ENCODE assay signal across 9 cellular contexts in the genomic region with DNA sequence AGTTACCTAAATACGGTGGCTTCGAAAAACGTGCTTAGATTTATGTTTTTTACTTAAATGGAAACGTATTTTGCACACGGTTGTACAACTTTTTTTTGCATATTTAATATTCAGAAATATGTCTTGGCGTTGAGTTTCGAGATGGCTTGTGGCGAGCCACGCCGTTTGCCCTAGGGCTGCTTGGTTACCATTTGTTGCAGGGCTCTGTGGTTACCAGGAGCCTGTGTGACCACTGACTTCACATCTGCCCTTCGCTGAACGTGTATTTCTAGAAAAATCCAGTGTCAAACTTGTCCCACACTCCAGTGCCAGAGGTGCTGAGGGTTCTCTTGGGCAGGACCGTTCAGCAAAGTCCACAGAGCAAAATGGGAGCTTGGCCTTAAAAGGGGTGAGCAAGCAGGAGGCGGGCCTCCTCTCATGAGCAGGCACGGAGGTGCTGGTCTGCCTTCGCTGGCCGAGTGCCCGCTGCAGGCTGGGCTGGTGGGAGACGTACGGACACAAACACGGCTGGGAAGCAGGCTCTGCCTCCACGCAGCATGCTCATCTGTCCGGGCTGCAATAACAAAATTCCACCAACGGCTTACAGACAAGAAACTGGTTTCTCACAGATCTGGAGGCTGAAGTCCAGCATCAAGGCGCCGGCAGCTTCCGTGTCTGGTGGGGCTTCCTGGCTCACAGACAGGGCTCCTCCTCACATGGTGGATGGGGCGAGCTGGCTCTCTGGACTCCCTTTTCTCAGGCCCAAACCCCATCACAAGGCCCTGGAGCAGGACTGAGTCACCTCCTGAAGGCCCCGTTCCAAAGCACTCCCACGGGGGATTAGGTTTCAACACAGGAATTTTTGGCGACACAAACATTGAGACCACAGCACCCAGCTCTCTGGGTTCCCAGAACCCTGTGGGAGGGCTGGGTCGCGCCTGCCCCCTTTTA. TPM values are rescaled to one million over a fixed set of nuclear protein-coding genes. Genes with fewer than 3 reads are reported as not detected.
DNase-seq lines count a peak whose midpoint lies in the region; ATAC-seq, FAIRE-seq and TF ChIP-seq lines count a peak whose summit lies in the region.
"Had no signal": no experiment of that assay in that cellular context is flagged by ENCODE, and none has a peak within 500 bp of the region (broad histone marks: within the 10 kb centered on the region; RNA-seq: fewer than 3 reads in every experiment).

No MANE protein-coding gene starts in this region.

- TF ChIP-seq CTCF in H1 (IDR thresholded peaks at IDR 0.05; ENCODE audit: control extremely low read depth in 1 of 3, insufficient read depth in 1 of 3, low read depth in 1 of 3, low read length in 3 of 3), result no peak

- peaks cover 8 to 9% of the 10 kb centered on the region in 2 experiments for H4K20me1 ChIP-seq in H1 (replicated peaks in 1 of 2; ENCODE audit: control insufficient read depth in 1 of 2, insufficient read depth in 2 of 2, low read length in 2 of 2)

- peaks cover 3 to 12% (median 11%) of the 10 kb centered on the region in 4 experiments; a peak in 6 of 7 replicates for H3K4me1 ChIP-seq in H1 (replicated peaks in 1 of 4; ENCODE audit: control insufficient read depth in 3 of 4, insufficient read depth in 4 of 4, low read length in 3 of 4)
- H3K4me1 ChIP-seq: BE2C had no signal

- H3K27ac ChIP-seq in H1 (ENCODE audit: low read depth, low read length), result no peak overlapping the region

- peaks cover 88% of the 10 kb centered on the region for H3K4me1 Mint-ChIP-seq in activated T-cell treated with anti-CD3 and anti-CD28 coated beads, Interleukin-2, amount 50 U/mL, for 72 hours (ENCODE audit: low read depth)
- peaks cover 79% of the 10 kb centered on the region for H3K4me1 Mint-ChIP-seq in activated T-cell treated with anti-CD3 and anti-CD28 coated beads, Interleukin-2, amount 50 U/mL, for 4 hours (ENCODE audit: low read depth)
- peaks cover 99% of the 10 kb centered on the region for H3K4me1 Mint-ChIP-seq in stimulated activated naive CD8-positive, alpha-beta T cell treated with anti-CD3 and anti-CD28 coated beads, Interleukin-15, amount 100 ng/mL, for 72 hours

- H3K4ac ChIP-seq in H1 (replicated peaks; ENCODE audit: insufficient read length, low read depth, low read length), result no peak overlapping the region

- H4K5ac ChIP-seq in H1 (ENCODE audit: insufficient read length, low read depth, low read length), result no peak overlapping the region

- no peaks in the 10 kb centered on the region for H3K9me3 Mint-ChIP-seq in activated T-cell treated with anti-CD3 and anti-CD28 coated beads, Interleukin-2, amount 50 U/mL, for 72 hours
- peaks cover 3% of the 10 kb centered on the region for H3K9me3 Mint-ChIP-seq in activated T-cell treated with anti-CD3 and anti-CD28 coated beads, Interleukin-2, amount 50 U/mL, for 4 hours
- H3K9me3 Mint-ChIP-seq in stimulated activated naive CD8-positive, alpha-beta T cell treated with anti-CD3 and anti-CD28 coated beads, Interleukin-15, amount 100 ng/mL, for 72 hours, result no peaks in the 10 kb centered on the region

- WGBS in H1 (ENCODE audit: extremely low coverage in 1 of 2, insufficient coverage in 1 of 2, insufficient read length in 1 of 2, insufficient replicate concordance in 2 of 2, low coverage in 1 of 2, low lambda C conversion rate in 2 of 2, missing lambda C conversion rate in 1 of 2), 2 experiments, result 90% methylated on average over 33 of the region's 33 CpGs; no CpG with 5 or more reads in 1 of the 2 experiments

- H3K4me2 ChIP-seq in H1 (ENCODE audit: insufficient read depth in 1 of 2, low read depth in 2 of 2, low read length in 2 of 2), result no peak overlapping the region

- no peaks in the 10 kb centered on the region for H3K9me3 ChIP-seq in H1 (ENCODE audit: insufficient read depth in 2 of 2, low read depth in 1 of 2, low read length in 1 of 2)
- H3K9me3 ChIP-seq: BE2C had no signal

- no peak for ATAC-seq in activated T-cell treated with anti-CD3 and anti-CD28 coated beads, Interleukin-2, amount 50 U/mL, for 72 hours (replicated peaks in 1 of 2)
- ATAC-seq in activated T-cell treated with anti-CD3 and anti-CD28 coated beads, Interleukin-2, amount 50 U/mL, for 4 hours, result no peak
- ATAC-seq in stimulated activated naive CD8-positive, alpha-beta T cell treated with anti-CD3 and anti-CD28 coated beads, Interleukin-15, amount 100 ng/mL, for 72 hours, result no peak
- no peak for ATAC-seq in HG02884 (IDR thresholded peaks at IDR 0.05; ENCODE audit: unreplicated experiment)

- POLR2A ChIA-PET in H1 (lab: Charles Lee; ENCODE audit: partially characterized antibody), result interaction anchor here (0.6 to 1.3 kb wide), 5 partner anchors 14 to 279 kb away, joined by 3 to 4 read pairs (median 3); no protein-coding TSS in a partner anchor

- peak overlapping the region; percentile 97 for H3K27ac Mint-ChIP-seq in activated T-cell treated with anti-CD3 and anti-CD28 coated beads, Interleukin-2, amount 50 U/mL, for 72 hours
- H3K27ac Mint-ChIP-seq in stimulated activated naive CD8-positive, alpha-beta T cell treated with anti-CD3 and anti-CD28 coated beads, Interleukin-15, amount 100 ng/mL, for 72 hours, result peak overlapping the region; percentile 54 to 69

- H3K23ac ChIP-seq in H1 (ENCODE audit: insufficient read length), result no peak overlapping the region

- 0 out of 2 replicates have a peak overlapping the region, but pooled peaks have one; percentile 40 for H2AK5ac ChIP-seq in H1 (ENCODE audit: low read depth, low read length)

- H3K36me3 ChIP-seq in H1 (ENCODE audit: control insufficient read depth in 2 of 4, insufficient read depth in 4 of 4, low read length in 3 of 4), result peaks cover 14 to 21% (median 16%) of the 10 kb centered on the region in 4 experiments

- H3K56ac ChIP-seq in H1 (replicated peaks; ENCODE audit: insufficient read length, low read depth, low read length), result no peak overlapping the region

- no peak overlapping the region for H2BK5ac ChIP-seq in H1 (ENCODE audit: low read depth, low read length)

- H3K9ac ChIP-seq in H1 (replicated peaks in 1 of 4; ENCODE audit: extremely low read depth in 1 of 4, low read depth in 3 of 4, low read length in 3 of 4), result no peak overlapping the region

- CTCF ChIA-PET in H1 (lab: Charles Lee; ENCODE audit: partially characterized antibody), result interaction anchor here (0.8 to 1.3 kb wide), 6 partner anchors 21 to 56 kb away, joined by 3 to 4 read pairs (median 3); no protein-coding TSS in a partner anchor

- TF ChIP-seq POLR2A in H1 (IDR thresholded peaks at IDR 0.05; ENCODE audit: control extremely low read depth in 1 of 2, low read depth in 2 of 2, low read length in 2 of 2), result no peak

- H3K18ac ChIP-seq in H1 (ENCODE audit: extremely low read depth, low read length), result no peak overlapping the region

- no peaks in the 10 kb centered on the region for H3K27me3 Mint-ChIP-seq in activated T-cell treated with anti-CD3 and anti-CD28 coated beads, Interleukin-2, amount 50 U/mL, for 72 hours (ENCODE audit: low read depth)
- H3K27me3 Mint-ChIP-seq in activated T-cell treated with anti-CD3 and anti-CD28 coated beads, Interleukin-2, amount 50 U/mL, for 4 hours (ENCODE audit: low read depth), result no peaks in the 10 kb centered on the region
- H3K27me3 Mint-ChIP-seq in stimulated activated naive CD8-positive, alpha-beta T cell treated with anti-CD3 and anti-CD28 coated beads, Interleukin-15, amount 100 ng/mL, for 72 hours, result no peaks in the 10 kb centered on the region

- H3K4me3 ChIP-seq in H1 (ENCODE audit: extremely low read depth in 1 of 4, insufficient read depth in 2 of 4, low read depth in 3 of 4, low read length in 4 of 4), result no peak overlapping the region

- no peak for FAIRE-seq in H1 (lab: Jason Lieb, UNC)
- FAIRE-seq in frontal cortex (lab: Jason Lieb, UNC), result no peak

- H3K14ac ChIP-seq in H1 (ENCODE audit: insufficient read length), result no peak overlapping the region

- H2BK120ac ChIP-seq in H1 (replicated peaks; ENCODE audit: low read depth, low read length), result no peak overlapping the region

- peak overlapping the region; percentile 85 to 94 for H3K4me3 Mint-ChIP-seq in activated T-cell treated with anti-CD3 and anti-CD28 coated beads, Interleukin-2, amount 50 U/mL, for 72 hours
- H3K4me3 Mint-ChIP-seq in activated T-cell treated with anti-CD3 and anti-CD28 coated beads, Interleukin-2, amount 50 U/mL, for 4 hours, result no peak overlapping the region
- H3K4me3 Mint-ChIP-seq in stimulated activated naive CD8-positive, alpha-beta T cell treated with anti-CD3 and anti-CD28 coated beads, Interleukin-15, amount 100 ng/mL, for 72 hours, result peak overlapping the region; percentile 44 to 92

- no peak overlapping the region for H2BK20ac ChIP-seq in H1 (ENCODE audit: low read length)

- DNase-seq in activated T-cell treated with anti-CD3 and anti-CD28 coated beads, Interleukin-2, amount 50 U/mL, for 72 hours, result no peak
- DNase-seq in activated T-cell treated with anti-CD3 and anti-CD28 coated beads, Interleukin-2, amount 50 U/mL, for 4 hours, result no peak
- DNase-seq in RPMI7951 (ENCODE audit: low read depth) (peak; percentile 96), H1 (ENCODE audit: low read depth in 1 of 2, low spot score in 2 of 2) (no peak), frontal cortex (ENCODE audit: low spot score in 2 of 2) (no peak), NCI-H510A (lab: John Stamatoyannopoulos, UW) (no peak)
- peak; percentile 23 to 39 for DNase-seq in stimulated activated naive CD8-positive, alpha-beta T cell treated with anti-CD3 and anti-CD28 coated beads, Interleukin-15, amount 100 ng/mL, for 72 hours
- DNase-seq: BE2C had no signal

- peaks cover 5% of the 10 kb centered on the region; the same call in 1 of the 2 replicates for H3K23me2 ChIP-seq in H1 (ENCODE audit: low read depth, low read length)

- H4K8ac ChIP-seq in H1 (ENCODE audit: extremely low read depth, insufficient read depth, low read length), result peak overlapping the region; percentile 86

- peaks cover 0 to 3% of the 10 kb centered on the region in 2 donors for H3K36me3 Mint-ChIP-seq in activated T-cell treated with anti-CD3 and anti-CD28 coated beads, Interleukin-2, amount 50 U/mL, for 72 hours (ENCODE audit: insufficient read depth in 2 of 2)
- H3K36me3 Mint-ChIP-seq in activated T-cell treated with anti-CD3 and anti-CD28 coated beads, Interleukin-2, amount 50 U/mL, for 4 hours (ENCODE audit: insufficient read depth), result peaks cover 16% of the 10 kb centered on the region

- peaks cover 10% of the 10 kb centered on the region; the same call in 1 of the 2 replicates for H3K79me1 ChIP-seq in H1 (ENCODE audit: low read depth, low read length)

- no peak for TF ChIP-seq RAD21 in H1 (IDR thresholded peaks at IDR 0.05 in 1 of 2, conservative IDR thresholded peaks at IDR 0.05 in 1 of 2; ENCODE audit: low read depth in 2 of 2, low read length in 2 of 2)

- no peaks in the 10 kb centered on the region for H3K27me3 ChIP-seq in H1 (replicated peaks in 1 of 4; ENCODE audit: control insufficient read depth in 3 of 4, extremely low read depth in 1 of 4, insufficient read depth in 3 of 4, low read length in 3 of 4)
- H3K27me3 ChIP-seq: BE2C had no signal

- peak overlapping the region; percentile 23 for H4K91ac ChIP-seq in H1 (replicated peaks; ENCODE audit: insufficient read length, low read length)

- peaks cover 0 to 17% of the 10 kb centered on the region in 2 experiments; a peak in 2 of 4 replicates for H3K79me2 ChIP-seq in H1 (ENCODE audit: control insufficient read depth in 1 of 2, insufficient read depth in 2 of 2, low read length in 2 of 2)

- no peak overlapping the region for H2BK12ac ChIP-seq in H1 (ENCODE audit: low read depth, low read length)

- 0 out of 2 replicates have a peak overlapping the region, but pooled peaks have one; percentile 61 for H2BK15ac ChIP-seq in H1 (ENCODE audit: low read length)

- TF ChIP-seq EP300 in H1 (IDR thresholded peaks at IDR 0.05; ENCODE audit: borderline replicate concordance in 1 of 2, low read depth in 2 of 2, low read length in 2 of 2), result no peak

- no peak overlapping the region for H2AFZ ChIP-seq in H1 (ENCODE audit: low read length)

RNA-seq across cellular contexts. Expression of a gene that starts 5.4 kb away (rescaled TPM):
- total RNA-seq in activated T-cell treated with anti-CD3 and anti-CD28 coated beads, Interleukin-2, amount 50 U/mL, for 72 hours, result 10 to 100 TPM; 48.1 to 52.2 TPM
- total RNA-seq in activated T-cell treated with anti-CD3 and anti-CD28 coated beads, Interleukin-2, amount 50 U/mL, for 4 hours, result 10 to 100 TPM; 72.8 to 85.9 (median 77.8) TPM
- 81.1 TPM in 2 replicates for total RNA-seq in RPMI7951 (2014; rRNA removed; shearing (Covaris generic))
- total RNA-seq in H1 (2021; fragmentation: NEBNext Ultra II Directional; extraction: Animal tissue kit (Norgen Biotek cat#: 25700)), result 56.3 and 66.3 TPM in 2 replicates
- polyA plus RNA-seq in H1 (2011; rRNA removed), result 81.5 and 85.5 TPM in 2 replicates
- 67.1 TPM for polyA plus RNA-seq in H1 (2011; cell fraction: cytosol; rRNA removed)
- 71.6 TPM for polyA plus RNA-seq in H1 (2011; cell fraction: nucleus; rRNA removed)
- polyA plus RNA-seq in H1 (2012, experiment 1 of 2), result 75.9 to 89.0 TPM (median 80.9 TPM) in 4 replicates
- polyA plus RNA-seq in H1 (2012, experiment 2 of 2), result 102 TPM
- 87.9 TPM for polyA plus RNA-seq in H1 (2013, experiment 1 of 2)
- polyA plus RNA-seq in H1 (2013, experiment 2 of 2), result 91.7 TPM
- 31.6 and 38.0 TPM in 2 replicates for polyA minus RNA-seq in H1 (2011; rRNA and poly(A)+ RNA removed)
- polyA minus RNA-seq in H1 (2011; cell fraction: cytosol; rRNA and poly(A)+ RNA removed), result 32.5 TPM
- polyA minus RNA-seq in H1 (2011; cell fraction: nucleus; rRNA and poly(A)+ RNA removed), result 22.6 TPM
- 20.0 TPM for total RNA-seq in frontal cortex

RNA-seq across cellular contexts. Expression of a gene that starts 7.0 kb away (rescaled TPM):
- total RNA-seq in activated T-cell treated with anti-CD3 and anti-CD28 coated beads, Interleukin-2, amount 50 U/mL, for 72 hours, result 10 to 100 TPM; 21.9 to 22.3 TPM
- total RNA-seq in activated T-cell treated with anti-CD3 and anti-CD28 coated beads, Interleukin-2, amount 50 U/mL, for 4 hours, result 10 to 100 TPM; 55.6 to 64.9 (median 61.4) TPM
- 38.3 and 79.5 TPM in 2 replicates for total RNA-seq in RPMI7951 (2014; rRNA removed; shearing (Covaris generic))
- 72.7 and 77.1 TPM in 2 replicates for total RNA-seq in H1 (2021; fragmentation: NEBNext Ultra II Directional; extraction: Animal tissue kit (Norgen Biotek cat#: 25700))
- 191 and 302 TPM in 2 replicates for polyA plus RNA-seq in H1 (2011; rRNA removed)
- 224 TPM for polyA plus RNA-seq in H1 (2011; cell fraction: cytosol; rRNA removed)
- polyA plus RNA-seq in H1 (2011; cell fraction: nucleus; rRNA removed), result 78.2 TPM
- polyA plus RNA-seq in H1 (2012, experiment 1 of 2), result 190 to 231 TPM (median 207 TPM) in 4 replicates
- polyA plus RNA-seq in H1 (2012, experiment 2 of 2), result 78.3 TPM
- 141 TPM for polyA plus RNA-seq in H1 (2013, experiment 1 of 2)
- polyA plus RNA-seq in H1 (2013, experiment 2 of 2), result 146 TPM
- 9.3 and 11.6 TPM in 2 replicates for polyA minus RNA-seq in H1 (2011; rRNA and poly(A)+ RNA removed)
- 55.8 TPM for polyA minus RNA-seq in H1 (2011; cell fraction: cytosol; rRNA and poly(A)+ RNA removed)
- 31.5 TPM for polyA minus RNA-seq in H1 (2011; cell fraction: nucleus; rRNA and poly(A)+ RNA removed)
- total RNA-seq in frontal cortex, result 13.5 TPM

Comparison
In these comparisons a context has a peak if more than half of its experiments do, and no peak if none do; other contexts are left out.
1. DNase-seq: peak in RPMI7951 (single experiment) and stimulated activated naive CD8-positive, alpha-beta T cell treated with anti-CD3 and anti-CD28 coated beads, Interleukin-15, amount 100 ng/mL, for 72 hours (2 of 2); none in activated T-cell treated with anti-CD3 and anti-CD28 coated beads, Interleukin-2, amount 50 U/mL, for 72 hours (0 of 2), activated T-cell treated with anti-CD3 and anti-CD28 coated beads, Interleukin-2, amount 50 U/mL, for 4 hours (single experiment), H1 (0 of 2), frontal cortex (0 of 2) and NCI-H510A (single experiment).